1 cellular context compared by ENCODE assay signal in the genomic region with DNA sequence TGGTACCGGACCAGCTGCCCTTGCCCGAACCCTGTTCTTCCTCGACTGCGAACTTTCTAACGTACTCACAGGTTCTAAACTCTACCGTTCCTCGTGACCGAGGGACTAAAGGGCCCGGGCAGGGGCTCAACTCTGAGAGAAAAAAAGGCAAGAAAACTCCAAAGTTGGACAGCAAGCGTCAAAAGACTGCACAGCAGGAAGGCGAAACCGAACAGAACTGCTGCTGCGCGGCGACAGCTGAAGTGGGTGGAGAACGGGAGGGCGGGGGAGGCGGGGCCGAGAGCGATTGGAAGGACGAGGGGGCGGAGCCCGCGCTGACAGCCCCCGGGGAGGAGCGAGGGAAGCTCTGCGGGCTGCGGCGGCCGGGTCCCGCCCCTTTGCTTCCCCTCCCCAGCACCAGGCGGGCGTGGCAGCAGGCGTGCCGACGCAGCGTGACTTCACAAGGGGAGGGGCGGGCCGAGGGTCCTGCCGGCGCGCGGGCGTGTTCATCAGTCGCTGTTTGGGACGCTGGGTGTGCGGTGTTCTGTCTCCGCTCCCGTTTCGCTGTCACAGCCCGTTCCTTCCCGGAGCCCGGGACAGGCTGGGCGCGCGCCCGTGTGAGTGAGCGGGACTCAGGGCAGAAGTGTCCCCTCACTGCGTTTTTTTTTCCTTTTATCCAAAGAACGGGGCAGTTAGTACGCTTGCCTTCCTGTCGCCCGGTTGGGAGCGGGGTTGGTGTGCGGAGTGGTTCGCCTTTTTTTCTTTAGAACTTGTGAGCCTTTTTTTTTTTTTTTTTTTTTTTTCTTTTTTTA.
TF ChIP-seq lines count a peak whose summit lies in the region.

A gene with protein sequence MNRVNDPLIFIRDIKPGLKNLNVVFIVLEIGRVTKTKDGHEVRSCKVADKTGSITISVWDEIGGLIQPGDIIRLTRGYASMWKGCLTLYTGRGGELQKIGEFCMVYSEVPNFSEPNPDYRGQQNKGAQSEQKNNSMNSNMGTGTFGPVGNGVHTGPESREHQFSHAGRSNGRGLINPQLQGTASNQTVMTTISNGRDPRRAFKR (plus strand): TSS at position 491 of the 791 bp plus-strand sequence. CDS start 479 bp downstream, outside the sequence.

TF ChIP-seq in HepG2, 621 proteins besides CTCF, POLR2A, EP300 and RAD21 (continued from another document and continues in another):
- TF ChIP-seq TRAFD1 (CRISPR knock-in tag; IDR thresholded peaks at IDR 0.05; ENCODE audit: borderline replicate concordance), result no peak
- TF ChIP-seq, protein P1, sequence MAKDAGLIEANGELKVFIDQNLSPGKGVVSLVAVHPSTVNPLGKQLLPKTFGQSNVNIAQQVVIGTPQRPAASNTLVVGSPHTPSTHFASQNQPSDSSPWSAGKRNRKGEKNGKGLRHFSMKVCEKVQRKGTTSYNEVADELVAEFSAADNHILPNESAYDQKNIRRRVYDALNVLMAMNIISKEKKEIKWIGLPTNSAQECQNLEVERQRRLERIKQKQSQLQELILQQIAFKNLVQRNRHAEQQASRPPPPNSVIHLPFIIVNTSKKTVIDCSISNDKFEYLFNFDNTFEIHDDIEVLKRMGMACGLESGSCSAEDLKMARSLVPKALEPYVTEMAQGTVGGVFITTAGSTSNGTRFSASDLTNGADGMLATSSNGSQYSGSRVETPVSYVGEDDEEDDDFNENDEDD (CRISPR knock-in tag; IDR thresholded peaks at IDR 0.05; ENCODE audit: borderline replicate concordance), result peak; percentile 83; the same call in 1 of the 2 replicates
- peak; percentile 69; the same call in 1 of the 2 replicates for TF ChIP-seq ZNF558 (CRISPR knock-in tag; IDR thresholded peaks at IDR 0.05; ENCODE audit: borderline replicate concordance)
- TF ChIP-seq ZNF75D (CRISPR knock-in tag; IDR thresholded peaks at IDR 0.05; ENCODE audit: borderline replicate concordance), result no peak
- TF ChIP-seq ZXDC (CRISPR knock-in tag; IDR thresholded peaks at IDR 0.05), result peak; percentile 66; the same call in 1 of the 2 replicates
- peak; percentile 56; the same call in 1 of the 2 replicates for TF ChIP-seq CHCHD3 (CRISPR knock-in tag; IDR thresholded peaks at IDR 0.05)
- TF ChIP-seq ZNF263 (CRISPR knock-in tag; IDR thresholded peaks at IDR 0.05), result peak; percentile 45; the same call in 1 of the 2 replicates
- TF ChIP-seq ZSCAN9 (CRISPR knock-in tag; IDR thresholded peaks at IDR 0.05; ENCODE audit: borderline replicate concordance), result peak; percentile 94
- TF ChIP-seq, protein P2, sequence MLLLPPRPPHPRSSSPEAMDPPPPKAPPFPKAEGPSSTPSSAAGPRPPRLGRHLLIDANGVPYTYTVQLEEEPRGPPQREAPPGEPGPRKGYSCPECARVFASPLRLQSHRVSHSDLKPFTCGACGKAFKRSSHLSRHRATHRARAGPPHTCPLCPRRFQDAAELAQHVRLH (CRISPR knock-in tag; IDR thresholded peaks at IDR 0.05; ENCODE audit: borderline replicate concordance, low read depth), result peak; percentile 79; the same call in 1 of the 2 replicates
- TF ChIP-seq ISL2 (CRISPR knock-in tag; IDR thresholded peaks at IDR 0.05), result peak; percentile 77; the same call in 1 of the 2 replicates
- no peak for TF ChIP-seq HNRNPH1 (optimal IDR thresholded peaks at IDR 0.05; ENCODE audit: low read depth, low read length)
- TF ChIP-seq ZC3H4 (CRISPR knock-in tag; IDR thresholded peaks at IDR 0.05; ENCODE audit: borderline replicate concordance), result peak; percentile 20; the same call in 1 of the 2 replicates
- TF ChIP-seq, protein P3, sequence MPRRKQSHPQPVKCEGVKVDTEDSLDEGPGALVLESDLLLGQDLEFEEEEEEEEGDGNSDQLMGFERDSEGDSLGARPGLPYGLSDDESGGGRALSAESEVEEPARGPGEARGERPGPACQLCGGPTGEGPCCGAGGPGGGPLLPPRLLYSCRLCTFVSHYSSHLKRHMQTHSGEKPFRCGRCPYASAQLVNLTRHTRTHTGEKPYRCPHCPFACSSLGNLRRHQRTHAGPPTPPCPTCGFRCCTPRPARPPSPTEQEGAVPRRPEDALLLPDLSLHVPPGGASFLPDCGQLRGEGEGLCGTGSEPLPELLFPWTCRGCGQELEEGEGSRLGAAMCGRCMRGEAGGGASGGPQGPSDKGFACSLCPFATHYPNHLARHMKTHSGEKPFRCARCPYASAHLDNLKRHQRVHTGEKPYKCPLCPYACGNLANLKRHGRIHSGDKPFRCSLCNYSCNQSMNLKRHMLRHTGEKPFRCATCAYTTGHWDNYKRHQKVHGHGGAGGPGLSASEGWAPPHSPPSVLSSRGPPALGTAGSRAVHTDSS (CRISPR knock-in tag; conservative IDR thresholded peaks at IDR 0.05), result peak; percentile 85; the same call in 1 of the 2 replicates
- TF ChIP-seq MBD4 (IDR thresholded peaks at IDR 0.05; ENCODE audit: borderline replicate concordance, low read length), result no peak
- TF ChIP-seq FOXM1 (CRISPR knock-in tag; IDR thresholded peaks at IDR 0.05), result peak; percentile 81
- TF ChIP-seq BHLHE40 (IDR thresholded peaks at IDR 0.05; ENCODE audit: low read length), result peak; percentile 86
- peak; percentile 96 for TF ChIP-seq ARNTL (CRISPR knock-in tag; IDR thresholded peaks at IDR 0.05)
- TF ChIP-seq ZNF101 (CRISPR knock-in tag; IDR thresholded peaks at IDR 0.05; ENCODE audit: borderline replicate concordance, low read depth), result peak; percentile 28; the same call in 1 of the 2 replicates
- TF ChIP-seq ZNF12 (CRISPR knock-in tag; IDR thresholded peaks at IDR 0.05), result peak; percentile 66
- TF ChIP-seq, protein P4, sequence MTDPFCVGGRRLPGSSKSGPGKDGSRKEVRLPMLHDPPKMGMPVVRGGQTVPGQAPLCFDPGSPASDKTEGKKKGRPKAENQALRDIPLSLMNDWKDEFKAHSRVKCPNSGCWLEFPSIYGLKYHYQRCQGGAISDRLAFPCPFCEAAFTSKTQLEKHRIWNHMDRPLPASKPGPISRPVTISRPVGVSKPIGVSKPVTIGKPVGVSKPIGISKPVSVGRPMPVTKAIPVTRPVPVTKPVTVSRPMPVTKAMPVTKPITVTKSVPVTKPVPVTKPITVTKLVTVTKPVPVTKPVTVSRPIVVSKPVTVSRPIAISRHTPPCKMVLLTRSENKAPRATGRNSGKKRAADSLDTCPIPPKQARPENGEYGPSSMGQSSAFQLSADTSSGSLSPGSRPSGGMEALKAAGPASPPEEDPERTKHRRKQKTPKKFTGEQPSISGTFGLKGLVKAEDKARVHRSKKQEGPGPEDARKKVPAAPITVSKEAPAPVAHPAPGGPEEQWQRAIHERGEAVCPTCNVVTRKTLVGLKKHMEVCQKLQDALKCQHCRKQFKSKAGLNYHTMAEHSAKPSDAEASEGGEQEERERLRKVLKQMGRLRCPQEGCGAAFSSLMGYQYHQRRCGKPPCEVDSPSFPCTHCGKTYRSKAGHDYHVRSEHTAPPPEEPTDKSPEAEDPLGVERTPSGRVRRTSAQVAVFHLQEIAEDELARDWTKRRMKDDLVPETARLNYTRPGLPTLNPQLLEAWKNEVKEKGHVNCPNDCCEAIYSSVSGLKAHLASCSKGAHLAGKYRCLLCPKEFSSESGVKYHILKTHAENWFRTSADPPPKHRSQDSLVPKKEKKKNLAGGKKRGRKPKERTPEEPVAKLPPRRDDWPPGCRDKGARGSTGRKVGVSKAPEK (CRISPR knock-in tag; IDR thresholded peaks at IDR 0.05; ENCODE audit: borderline replicate concordance), result peak; percentile 99
- TF ChIP-seq THAP8 (CRISPR knock-in tag; IDR thresholded peaks at IDR 0.05; ENCODE audit: borderline replicate concordance), result 0 out of 2 replicates have a peak, but pooled peaks have one; percentile 37
- peak; percentile 86; the same call in 1 of the 2 replicates for TF ChIP-seq YEATS4 (CRISPR knock-in tag; IDR thresholded peaks at IDR 0.05; ENCODE audit: borderline replicate concordance)
- TF ChIP-seq JUND (CRISPR knock-in tag; IDR thresholded peaks at IDR 0.05), result no peak
- TF ChIP-seq ZNF501 (CRISPR knock-in tag; IDR thresholded peaks at IDR 0.05), result peak; percentile 93
- TF ChIP-seq ZNF652 (CRISPR knock-in tag; IDR thresholded peaks at IDR 0.05; ENCODE audit: borderline replicate concordance, low read depth), result no peak
- TF ChIP-seq, protein P5, sequence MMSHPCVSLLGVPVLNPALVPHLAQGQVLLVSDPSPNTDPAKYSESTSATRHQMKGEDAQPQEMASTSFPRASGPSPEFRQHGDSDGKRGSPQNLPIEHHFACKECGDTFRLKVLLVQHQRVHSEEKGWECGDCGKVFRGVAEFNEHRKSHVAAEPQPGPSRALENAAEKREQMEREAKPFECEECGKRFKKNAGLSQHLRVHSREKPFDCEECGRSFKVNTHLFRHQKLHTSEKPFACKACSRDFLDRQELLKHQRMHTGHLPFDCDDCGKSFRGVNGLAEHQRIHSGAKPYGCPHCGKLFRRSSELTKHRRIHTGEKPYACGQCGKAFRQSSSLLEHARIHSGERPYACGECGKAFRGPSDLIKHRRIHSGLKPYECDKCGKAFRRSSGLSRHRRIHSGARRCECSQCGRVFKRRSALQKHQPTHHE (CRISPR knock-in tag; IDR thresholded peaks at IDR 0.05; ENCODE audit: borderline replicate concordance), result peak; percentile 96
- no peak for TF ChIP-seq ZNF335 (CRISPR knock-in tag; IDR thresholded peaks at IDR 0.05)
- no peak for TF ChIP-seq ZNF496 (CRISPR knock-in tag; IDR thresholded peaks at IDR 0.05; ENCODE audit: insufficient replicate concordance)
- TF ChIP-seq, protein P6, sequence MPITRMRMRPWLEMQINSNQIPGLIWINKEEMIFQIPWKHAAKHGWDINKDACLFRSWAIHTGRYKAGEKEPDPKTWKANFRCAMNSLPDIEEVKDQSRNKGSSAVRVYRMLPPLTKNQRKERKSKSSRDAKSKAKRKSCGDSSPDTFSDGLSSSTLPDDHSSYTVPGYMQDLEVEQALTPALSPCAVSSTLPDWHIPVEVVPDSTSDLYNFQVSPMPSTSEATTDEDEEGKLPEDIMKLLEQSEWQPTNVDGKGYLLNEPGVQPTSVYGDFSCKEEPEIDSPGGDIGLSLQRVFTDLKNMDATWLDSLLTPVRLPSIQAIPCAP (CRISPR knock-in tag; IDR thresholded peaks at IDR 0.05; ENCODE audit: low read depth), result no peak
- peak; percentile 76; the same call in 1 of the 2 replicates for TF ChIP-seq ZNF329 (CRISPR knock-in tag; IDR thresholded peaks at IDR 0.05; ENCODE audit: low read depth)
- TF ChIP-seq ZSCAN5A (CRISPR knock-in tag; IDR thresholded peaks at IDR 0.05; ENCODE audit: borderline replicate concordance), result peak; percentile 76; the same call in 1 of the 2 replicates
- no peak for TF ChIP-seq ATF7 (IDR thresholded peaks at IDR 0.05)
- peak; percentile 18; the same call in 1 of the 2 replicates for TF ChIP-seq ATF7 (CRISPR knock-in tag; IDR thresholded peaks at IDR 0.05)
- peak; percentile 79; the same call in 1 of the 2 replicates for TF ChIP-seq U2AF2 (IDR thresholded peaks at IDR 0.05; ENCODE audit: low read depth, low read length)
- no peak for TF ChIP-seq SRSF4 (IDR thresholded peaks at IDR 0.05; ENCODE audit: low read depth, low read length, poor library complexity, severe bottlenecking)
- peak; percentile 98 for TF ChIP-seq DR1 (CRISPR knock-in tag; IDR thresholded peaks at IDR 0.05)
- TF ChIP-seq, protein P7, sequence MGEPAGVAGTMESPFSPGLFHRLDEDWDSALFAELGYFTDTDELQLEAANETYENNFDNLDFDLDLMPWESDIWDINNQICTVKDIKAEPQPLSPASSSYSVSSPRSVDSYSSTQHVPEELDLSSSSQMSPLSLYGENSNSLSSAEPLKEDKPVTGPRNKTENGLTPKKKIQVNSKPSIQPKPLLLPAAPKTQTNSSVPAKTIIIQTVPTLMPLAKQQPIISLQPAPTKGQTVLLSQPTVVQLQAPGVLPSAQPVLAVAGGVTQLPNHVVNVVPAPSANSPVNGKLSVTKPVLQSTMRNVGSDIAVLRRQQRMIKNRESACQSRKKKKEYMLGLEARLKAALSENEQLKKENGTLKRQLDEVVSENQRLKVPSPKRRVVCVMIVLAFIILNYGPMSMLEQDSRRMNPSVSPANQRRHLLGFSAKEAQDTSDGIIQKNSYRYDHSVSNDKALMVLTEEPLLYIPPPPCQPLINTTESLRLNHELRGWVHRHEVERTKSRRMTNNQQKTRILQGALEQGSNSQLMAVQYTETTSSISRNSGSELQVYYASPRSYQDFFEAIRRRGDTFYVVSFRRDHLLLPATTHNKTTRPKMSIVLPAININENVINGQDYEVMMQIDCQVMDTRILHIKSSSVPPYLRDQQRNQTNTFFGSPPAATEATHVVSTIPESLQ (CRISPR knock-in tag; conservative IDR thresholded peaks at IDR 0.05), result no peak
